Comparison of ENCODE assay signal across 36 cellular contexts in genomic region chr5:61589961-61590360, GRCh38.
DNase-seq lines count a peak whose midpoint lies in the region; ATAC-seq, FAIRE-seq and TF ChIP-seq lines count a peak whose summit lies in the region.
"Had no signal": no experiment of that assay in that cellular context is flagged by ENCODE, and none has a peak within 500 bp of the region (broad histone marks: within the 10 kb centered on the region; RNA-seq: fewer than 3 reads in every experiment).

No MANE protein-coding gene starts in this region.

- no peaks in the 10 kb centered on the region; the same call in 1 of the 2 replicates for H3K36me3 ChIP-seq in SJSA1
- H3K36me3 ChIP-seq in astrocyte (ENCODE audit: insufficient read depth, low read length), result no peaks in the 10 kb centered on the region
- H3K36me3 ChIP-seq: BE2C; BLaER1; BLaER1 treated with 17β-estradiol and CSF1 and Interleukin-3, amounts not matched to agents 10 nM and 100 nM had no signal

- H3K36me3 Mint-ChIP-seq in astrocyte (ENCODE audit: low read depth, unreplicated experiment) (peaks cover 2% of the 10 kb centered on the region), glutamatergic neuron (ENCODE audit: unreplicated experiment) (peaks cover 10% of the 10 kb centered on the region)
- H3K36me3 Mint-ChIP-seq: CD14-positive monocyte; CD4-positive, alpha-beta memory T cell; CD4-positive, CD25-positive, alpha-beta regulatory T cell; CD8-positive, alpha-beta memory T cell; CD8-positive, alpha-beta T cell had no signal

- no peak overlapping the region for H3K4me2 ChIP-seq in astrocyte (ENCODE audit: low read length)
- H3K4me2 ChIP-seq: A549; BLaER1; BLaER1 treated with 17β-estradiol and CSF1 and Interleukin-3, amounts not matched to agents 10 nM and 100 nM had no signal

- H3K4me1 ChIP-seq in SJSA1 (replicated peaks) (peaks cover 52% of the 10 kb centered on the region), astrocyte (ENCODE audit: insufficient read depth, low read length) (peaks cover 7% of the 10 kb centered on the region)
- H3K4me1 ChIP-seq: Caco-2 had no signal

- peak; percentile 87 to 92 for DNase-seq in SJSA1 (ENCODE audit: low read depth in 1 of 2, low spot score in 2 of 2)
- peak; percentile 14 for DNase-seq in astrocyte (ENCODE audit: low read depth)
- no peak for DNase-seq in glutamatergic neuron
- no peak for DNase-seq in activated CD4-positive, alpha-beta T cell treated with anti-CD3 and anti-CD28 coated beads, Interleukin-2, amount 50 U/mL, for 4 hours
- DNase-seq in HT-29 (ENCODE audit: low spot score), result no peak
- no peak for DNase-seq in NCI-H446 (lab: John Stamatoyannopoulos, UW)
- DNase-seq: 8988T; ACHN; AML-193; BE2C; Caco-2; Calu3; CD4-positive, alpha-beta memory T cell; CD4-positive, alpha-beta T cell; CD4-positive, CD25-positive, alpha-beta regulatory T cell; CD8-positive, alpha-beta memory T cell; CD8-positive, alpha-beta T cell; COR-L47; DMS 273 treated with DMSO at 0.1 percent for 48 hours; DMS153; DMS53; DMS79; DMS79 treated with DMSO at 0.1 percent for 48 hours; DND-41; EL had no signal

- TF ChIP-seq CTCF in astrocyte (IDR thresholded peaks at IDR 0.05; ENCODE audit: insufficient read depth, low read depth, low read length) (no peak), glutamatergic neuron (IDR thresholded peaks at IDR 0.05; ENCODE audit: partially characterized antibody, unreplicated experiment) (no peak)

- H3K4me3 ChIP-seq in SJSA1 (no peak overlapping the region), astrocyte (ENCODE audit: insufficient read depth, low read depth, low read length) (no peak overlapping the region)
- H3K4me3 ChIP-seq: A549; BLaER1; BLaER1 treated with 17β-estradiol and CSF1 and Interleukin-3, amounts not matched to agents 10 nM and 100 nM had no signal

- no peaks in the 10 kb centered on the region for H4K20me1 ChIP-seq in astrocyte (ENCODE audit: insufficient read depth, low read length)
- H4K20me1 ChIP-seq: BLaER1; BLaER1 treated with 17β-estradiol and CSF1 and Interleukin-3, amounts not matched to agents 10 nM and 100 nM had no signal

- no peak for ATAC-seq in HG03095 (IDR thresholded peaks at IDR 0.05; ENCODE audit: unreplicated experiment)
- ATAC-seq: CD8-positive, alpha-beta T cell had no signal

- peaks cover 16% of the 10 kb centered on the region for H3K27me3 Mint-ChIP-seq in astrocyte (ENCODE audit: low read depth, unreplicated experiment)
- H3K27me3 Mint-ChIP-seq in glutamatergic neuron (ENCODE audit: unreplicated experiment), result peaks cover 2% of the 10 kb centered on the region

- H3K4me3 Mint-ChIP-seq in astrocyte (ENCODE audit: unreplicated experiment), result no peak overlapping the region
- no peak overlapping the region for H3K4me3 Mint-ChIP-seq in glutamatergic neuron (ENCODE audit: unreplicated experiment)
- H3K4me3 Mint-ChIP-seq: B cell; CD4-positive, alpha-beta memory T cell; CD4-positive, alpha-beta T cell; CD4-positive, CD25-positive, alpha-beta regulatory T cell; CD8-positive, alpha-beta memory T cell; CD8-positive, alpha-beta T cell had no signal

- H3K27me3 ChIP-seq in SJSA1 (replicated peaks) (no peaks in the 10 kb centered on the region), astrocyte (ENCODE audit: insufficient read depth, low read length) (no peaks in the 10 kb centered on the region)
- H3K27me3 ChIP-seq: BE2C; BLaER1; BLaER1 treated with 17β-estradiol and CSF1 and Interleukin-3, amounts not matched to agents 10 nM and 100 nM had no signal

- FAIRE-seq in astrocyte (lab: Jason Lieb, UNC) (no peak), endometrium (lab: Jason Lieb, UNC) (peak; percentile 85)
- FAIRE-seq: A204.1, A549, D721Med had no signal

- H3K9ac ChIP-seq in astrocyte (ENCODE audit: low read length), result no peak overlapping the region
- H3K9ac ChIP-seq: BLaER1; BLaER1 treated with 17β-estradiol and CSF1 and Interleukin-3, amounts not matched to agents 10 nM and 100 nM had no signal

- H3K27ac ChIP-seq in SJSA1, result peak overlapping the region; percentile 37
- no peak overlapping the region for H3K27ac ChIP-seq in astrocyte (ENCODE audit: low read depth, low read length)
- H3K27ac ChIP-seq: 22Rv1; BLaER1; BLaER1 treated with 17β-estradiol and CSF1 and Interleukin-3, amounts not matched to agents 10 nM and 100 nM; C4-2B had no signal

- no peak overlapping the region for H2AFZ ChIP-seq in astrocyte (ENCODE audit: low read depth, low read length)

- peaks cover 11% of the 10 kb centered on the region for H3K4me1 Mint-ChIP-seq in astrocyte (ENCODE audit: low read depth, unreplicated experiment)
- peaks cover 5% of the 10 kb centered on the region for H3K4me1 Mint-ChIP-seq in glutamatergic neuron (ENCODE audit: low read depth, unreplicated experiment)
- H3K4me1 Mint-ChIP-seq: B cell; CD14-positive monocyte; CD4-positive, alpha-beta memory T cell; CD4-positive, CD25-positive, alpha-beta regulatory T cell; CD8-positive, alpha-beta memory T cell had no signal

- H3K27ac Mint-ChIP-seq in astrocyte (ENCODE audit: unreplicated experiment) (no peak overlapping the region), glutamatergic neuron (ENCODE audit: unreplicated experiment) (peak overlapping the region; percentile 64)
- H3K27ac Mint-ChIP-seq: B cell; CD14-positive monocyte; CD4-positive, alpha-beta memory T cell; CD4-positive, alpha-beta T cell; CD4-positive, CD25-positive, alpha-beta regulatory T cell; CD8-positive, alpha-beta memory T cell; CD8-positive, alpha-beta T cell had no signal

- H3K79me2 ChIP-seq in astrocyte (ENCODE audit: insufficient read depth, low read length), result no peaks in the 10 kb centered on the region

- peaks cover 4% of the 10 kb centered on the region for H3K9me3 Mint-ChIP-seq in astrocyte (ENCODE audit: unreplicated experiment)
- peaks cover 6% of the 10 kb centered on the region for H3K9me3 Mint-ChIP-seq in glutamatergic neuron (ENCODE audit: unreplicated experiment)
- H3K9me3 Mint-ChIP-seq: CD4-positive, alpha-beta T cell had no signal

- H3K9me3 ChIP-seq in SJSA1 (replicated peaks) (no peaks in the 10 kb centered on the region), astrocyte (ENCODE audit: insufficient read depth, low read depth, low read length) (no peaks in the 10 kb centered on the region)
- H3K9me3 ChIP-seq: A549, BE2C, BLaER1 had no signal

Comparison
In these comparisons a context has a peak if more than half of its experiments do, and no peak if none do; other contexts are left out.
1. DNase-seq: peak in SJSA1 (2 of 2) and astrocyte (single experiment); none in glutamatergic neuron (single experiment), activated CD4-positive, alpha-beta T cell treated with anti-CD3 and anti-CD28 coated beads, Interleukin-2, amount 50 U/mL, for 4 hours (0 of 2), HT-29 (single experiment) and NCI-H446 (0 of 2).